8 cellular contexts compared by ENCODE assay signal in genomic region chr2:84925724-84926376, GRCh38. TPM values are rescaled to one million over a fixed set of nuclear protein-coding genes. Genes with fewer than 3 reads are reported as not detected.
A peak's percentile ranks its signal among the peaks of the same experiment; 100 is the strongest.
DNase-seq lines count a peak whose midpoint lies in the region; ATAC-seq and TF ChIP-seq lines count a peak whose summit lies in the region.

No MANE protein-coding gene starts in this region.

- POLR2A ChIA-PET in CD8-positive, alpha-beta T cell (lab: Charles Lee), result interaction anchor here (0.6 to 10.5 kb wide), 20 partner anchors 13 to 670 kb away, joined by 3 to 153 read pairs (median 4); partner anchors contain the start of genes RNF181, TMSB10 and TRABD2A

- peaks cover 41% of the 10 kb centered on the region for H3K4me1 Mint-ChIP-seq in CD8-positive, alpha-beta T cell (ENCODE audit: low read depth)

- peaks cover 26% of the 10 kb centered on the region for H3K4me1 ChIP-seq in CD8-positive, alpha-beta T cell (ENCODE audit: insufficient read depth, low read length)
- no peaks in the 10 kb centered on the region for H3K4me1 ChIP-seq in ectodermal cell (ENCODE audit: control insufficient read depth, insufficient read depth, low read length)

- H3K4me3 Mint-ChIP-seq in CD8-positive, alpha-beta T cell, result peak overlapping the region; percentile 94

- H3K27me3 ChIP-seq in CD8-positive, alpha-beta T cell (ENCODE audit: insufficient read depth, low read length), result no peaks in the 10 kb centered on the region
- peaks cover 12% of the 10 kb centered on the region for H3K27me3 ChIP-seq in ectodermal cell (ENCODE audit: control insufficient read depth, insufficient read depth, low read length, poor library complexity, severe bottlenecking)

- H3K27ac Mint-ChIP-seq in CD8-positive, alpha-beta T cell, result peak overlapping the region; percentile 92

- peak overlapping the region; percentile 54 for H3K27ac ChIP-seq in CD8-positive, alpha-beta T cell (ENCODE audit: low read depth, low read length)
- no peak overlapping the region for H3K27ac ChIP-seq in ectodermal cell (ENCODE audit: insufficient read depth, low read depth, low read length, poor library complexity, severe bottlenecking)

- no peaks in the 10 kb centered on the region for H3K36me3 ChIP-seq in CD8-positive, alpha-beta T cell (ENCODE audit: insufficient read depth, low read length)
- H3K36me3 ChIP-seq in ectodermal cell (ENCODE audit: control insufficient read depth, insufficient read depth, low read length), result no peaks in the 10 kb centered on the region

- H3K27me3 Mint-ChIP-seq in CD8-positive, alpha-beta T cell (ENCODE audit: low read depth), result no peaks in the 10 kb centered on the region

- CTCF ChIA-PET in CD8-positive, alpha-beta T cell (lab: Charles Lee), result interaction anchor here (0.6 to 10.5 kb wide), 102 partner anchors 9 to 466 kb away, joined by 3 to 278 read pairs (median 5); partner anchors contain the start of genes KCMF1, SUCLG1, TMSB10 and TRABD2A

- ATAC-seq in CD8-positive, alpha-beta T cell, result peak; percentile 80
- ATAC-seq in GM19455 (IDR thresholded peaks at IDR 0.05; ENCODE audit: unreplicated experiment), result peak; percentile 73
- peak; percentile 74 for ATAC-seq in HG03575 (IDR thresholded peaks at IDR 0.05; ENCODE audit: extremely low read depth, insufficient number of reproducible peaks, low FRiP score, unreplicated experiment)

- H3K9me3 Mint-ChIP-seq in CD8-positive, alpha-beta T cell, result no peaks in the 10 kb centered on the region

- intact Hi-C loops in CD8-positive, alpha-beta T cell (cut with DNase I, micrococcal nuclease), result loop anchor here (1.0 to 10.0 kb wide), 15 partner anchors 19 to 431 kb away; partner anchors contain the start of genes KCMF1 (in 1 of the 2), TMSB10 (in 1 of the 2) and TRABD2A (in 1 of the 2)

- WGBS in ectodermal cell, 2 experiments, result 17 to 19% methylated on average over 34 of the region's 34 CpGs

- H3K36me3 Mint-ChIP-seq in CD8-positive, alpha-beta T cell, result peaks cover 4% of the 10 kb centered on the region

- peak overlapping the region; percentile 80 for H3K4me3 ChIP-seq in CD8-positive, alpha-beta T cell (ENCODE audit: low read depth, low read length)
- H3K4me3 ChIP-seq in ectodermal cell (ENCODE audit: insufficient read depth, low read depth, low read length), result peak overlapping the region; percentile 16

- peak; percentile 96 to 100 (median 98) for DNase-seq in CD8-positive, alpha-beta T cell
- DNase-seq in NCI-H82 (lab: John Stamatoyannopoulos, UW) (peak; percentile 96), medulla oblongata (ENCODE audit: extremely low spot score) (peak; percentile 93)
- DNase-seq in activated CD4-positive, alpha-beta T cell treated with anti-CD3 and anti-CD28 coated beads, Interleukin-2, amount 50 U/mL, for 48 hours, result peak; percentile 100
- DNase-seq in stimulated activated CD8-positive, alpha-beta memory T cell treated with anti-CD3 and anti-CD28 coated beads, Interleukin-12 subunit alpha, Interleukin-12 subunit beta, amount 100 ng/mL, for 4 hours (ENCODE audit: low read depth), result peak; percentile 93

- H3K9me3 ChIP-seq in CD8-positive, alpha-beta T cell (ENCODE audit: low read length), result no peaks in the 10 kb centered on the region
- no peaks in the 10 kb centered on the region for H3K9me3 ChIP-seq in ectodermal cell (ENCODE audit: control insufficient read depth, low read length)

- peak; percentile 99 for TF ChIP-seq CTCF in CD8-positive, alpha-beta T cell (IDR thresholded peaks at IDR 0.05)

RNA-seq across cellular contexts. Expression of gene TMSB10, which starts 20.4 kb away (rescaled TPM):
- 1,000 to 10,000 TPM; 1,479 to 1,577 TPM for total RNA-seq in CD8-positive, alpha-beta T cell
- polyA plus RNA-seq in ectodermal cell (2013, experiment 1 of 4), result 2,087 TPM
- 1,866 TPM for polyA plus RNA-seq in ectodermal cell (2013, experiment 2 of 4)
- 2,013 TPM for polyA plus RNA-seq in ectodermal cell (2013, experiment 3 of 4)
- 2,226 TPM for polyA plus RNA-seq in ectodermal cell (2013, experiment 4 of 4)

RNA-seq across cellular contexts. Expression of gene TRABD2A, which starts 45.0 kb away (rescaled TPM):
- total RNA-seq in CD8-positive, alpha-beta T cell, result 100 to 1,000 TPM; 138 to 142 TPM
- 6.1 TPM for polyA plus RNA-seq in ectodermal cell (2013, experiment 1 of 4)
- polyA plus RNA-seq in ectodermal cell (2013, experiment 2 of 4), result 5.3 TPM
- 4.8 TPM for polyA plus RNA-seq in ectodermal cell (2013, experiment 3 of 4)
- 5.4 TPM for polyA plus RNA-seq in ectodermal cell (2013, experiment 4 of 4)

RNA-seq across cellular contexts. Expression of gene KCMF1, which starts 45.1 kb away (rescaled TPM):
- 10 to 100 TPM; 85.3 to 89.5 TPM for total RNA-seq in CD8-positive, alpha-beta T cell
- polyA plus RNA-seq in ectodermal cell (2013, experiment 1 of 4), result 71.5 TPM
- 70.1 TPM for polyA plus RNA-seq in ectodermal cell (2013, experiment 2 of 4)
- 65.4 TPM for polyA plus RNA-seq in ectodermal cell (2013, experiment 3 of 4)
- polyA plus RNA-seq in ectodermal cell (2013, experiment 4 of 4), result 71.5 TPM
